9 cellular contexts compared by ENCODE assay signal in the genomic region with DNA sequence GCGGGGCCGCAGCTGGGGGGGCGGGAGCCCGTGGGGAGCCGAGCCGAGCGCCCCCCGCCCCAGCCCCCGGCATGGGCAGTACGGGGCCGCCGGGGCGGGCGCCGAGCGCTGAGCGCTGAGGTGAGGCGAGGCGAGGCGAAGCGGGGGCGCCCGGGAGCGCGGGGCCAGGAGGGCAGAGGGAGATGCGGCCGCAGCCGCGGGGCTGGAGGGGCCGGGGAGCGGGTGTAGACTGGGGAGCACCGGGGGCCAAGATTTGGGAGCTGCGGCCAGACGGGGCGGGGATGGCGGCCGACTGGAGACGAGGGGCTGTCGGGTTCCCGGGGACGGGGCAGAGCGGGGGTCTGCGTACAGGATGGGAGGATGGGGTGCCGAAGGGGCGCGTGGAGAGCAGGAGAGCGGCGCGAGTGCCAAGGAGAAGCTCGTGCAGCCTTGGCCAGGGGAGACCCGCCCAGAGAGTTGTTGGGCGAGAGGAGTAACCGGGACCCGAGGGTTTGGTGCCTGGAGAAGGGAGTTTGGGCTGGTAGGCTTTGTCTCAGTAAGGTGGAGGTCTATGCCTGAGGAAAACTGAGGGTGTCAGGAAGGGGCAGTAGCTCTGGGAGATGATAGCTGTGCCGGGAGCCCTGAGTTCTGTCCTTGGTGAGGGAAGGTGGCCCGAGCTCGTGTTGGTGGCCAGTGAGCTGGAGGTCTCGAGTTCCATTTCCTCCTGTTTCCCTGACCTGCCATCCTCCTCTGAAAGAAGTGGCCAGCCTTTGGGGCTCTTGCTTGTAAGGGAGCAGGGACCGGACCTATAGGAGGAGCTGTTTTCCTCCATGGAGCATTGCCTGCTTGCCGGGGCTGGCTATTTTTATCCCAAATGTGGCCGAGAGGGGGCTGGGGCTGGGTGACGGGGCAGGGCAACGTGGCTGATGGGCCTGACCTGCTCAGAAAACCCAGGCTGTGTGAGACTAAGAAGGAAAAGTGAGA. TPM values are rescaled to one million over a fixed set of nuclear protein-coding genes. Genes with fewer than 3 reads are reported as not detected.
DNase-seq lines count a peak whose midpoint lies in the region; ATAC-seq and TF ChIP-seq lines count a peak whose summit lies in the region.
"Had no signal": no experiment of that assay in that cellular context is flagged by ENCODE, and none has a peak within 500 bp of the region (broad histone marks: within the 10 kb centered on the region; RNA-seq: fewer than 3 reads in every experiment).

No MANE protein-coding gene starts in this region.

- peaks cover 48% of the 10 kb centered on the region for H3K4me1 Mint-ChIP-seq in activated naive CD8-positive, alpha-beta T cell treated with anti-CD3 and anti-CD28 coated beads, Interleukin-2, amount 10 ng/mL, durations not matched to agents 7 days and 5 days
- H3K4me1 Mint-ChIP-seq in glutamatergic neuron (ENCODE audit: low read depth, unreplicated experiment): peaks cover 29% of the 10 kb centered on the region

- CTCF ChIA-PET in BJ (lab: Yijun Ruan, JAX): interaction anchor here (0.6 to 5.5 kb wide), 23 partner anchors 9 to 818 kb away, joined by 3 to 77 read pairs (median 4); no protein-coding TSS in a partner anchor

- no peak overlapping the region for H2BK120ac ChIP-seq in neuronal stem cell (ENCODE audit: low read depth, low read length)

- WGBS in neuronal stem cell (ENCODE audit: extremely low coverage in 2 of 2, insufficient read length in 2 of 2, insufficient replicate concordance in 1 of 2), 2 donors: no CpG with 5 or more reads among the region's 63 CpGs

- peak overlapping the region; percentile 1 for H3K23ac ChIP-seq in neuronal stem cell (ENCODE audit: low read depth, low read length, poor library complexity)

- no peak overlapping the region for H3K4ac ChIP-seq in neuronal stem cell (ENCODE audit: low read length)

- peak overlapping the region; percentile 77 for H2AK5ac ChIP-seq in neuronal stem cell (ENCODE audit: low read depth, low read length)

- no peak overlapping the region for H4K91ac ChIP-seq in neuronal stem cell (ENCODE audit: low read depth, low read length, poor library complexity)

- peak overlapping the region; percentile 94 for H3K4me3 Mint-ChIP-seq in activated naive CD8-positive, alpha-beta T cell treated with anti-CD3 and anti-CD28 coated beads, Interleukin-2, amount 10 ng/mL, durations not matched to agents 7 days and 5 days
- peak overlapping the region; percentile 94 for H3K4me3 Mint-ChIP-seq in glutamatergic neuron (ENCODE audit: unreplicated experiment)

- peak; percentile 25 for TF ChIP-seq POLR2A in GM18505 (IDR thresholded peaks at IDR 0.05; ENCODE audit: borderline replicate concordance, extremely low read depth, insufficient read depth, insufficient read length)

- H3K27me3 Mint-ChIP-seq in activated naive CD8-positive, alpha-beta T cell treated with anti-CD3 and anti-CD28 coated beads, Interleukin-2, amount 10 ng/mL, durations not matched to agents 7 days and 5 days: peaks cover 12% of the 10 kb centered on the region
- peaks cover 20% of the 10 kb centered on the region for H3K27me3 Mint-ChIP-seq in glutamatergic neuron (ENCODE audit: unreplicated experiment)

- DNase-seq in BJ (ENCODE audit: low read depth) (peak; percentile 52), NCI-H526 (lab: John Stamatoyannopoulos, UW) (peak; percentile 86 to 89), glutamatergic neuron (peak; percentile 89), neuronal stem cell (ENCODE audit: low spot score) (peak; percentile 73), NCI-H1105 treated with DMSO at 0.1 percent for 48 hours (lab: John Stamatoyannopoulos, UW) (no peak)
- DNase-seq in activated naive CD8-positive, alpha-beta T cell treated with anti-CD3 and anti-CD28 coated beads, Interleukin-2, amount 10 ng/mL, durations not matched to agents 7 days and 5 days: peak; percentile 76

- H3K27ac ChIP-seq in neuronal stem cell (replicated peaks; ENCODE audit: low read length): peak overlapping the region; percentile 54

- ATAC-seq in GM18505 (IDR thresholded peaks at IDR 0.05; ENCODE audit: unreplicated experiment): no peak
- ATAC-seq in activated naive CD8-positive, alpha-beta T cell treated with anti-CD3 and anti-CD28 coated beads, Interleukin-2, amount 10 ng/mL, durations not matched to agents 7 days and 5 days (ENCODE audit: low read depth): peak; percentile 3
- no peak for ATAC-seq in HG03565 (IDR thresholded peaks at IDR 0.05; ENCODE audit: unreplicated experiment)

- peaks cover 8% of the 10 kb centered on the region for H3K79me1 ChIP-seq in neuronal stem cell (ENCODE audit: low read depth, low read length)

- peak overlapping the region; percentile 99 for H2AFZ ChIP-seq in neuronal stem cell (ENCODE audit: low read length)

- H2BK15ac ChIP-seq in neuronal stem cell (ENCODE audit: low read length): no peak overlapping the region

- peaks cover 7 to 26% of the 10 kb centered on the region in 2 donors for H3K4me1 ChIP-seq in neuronal stem cell (ENCODE audit: control insufficient read depth in 2 of 2, insufficient read depth in 1 of 2, low read depth in 1 of 2, low read length in 2 of 2)

- peak overlapping the region; percentile 47 for H2BK5ac ChIP-seq in neuronal stem cell (ENCODE audit: low read length)

- H3K18ac ChIP-seq in neuronal stem cell (ENCODE audit: low read length): peak overlapping the region; percentile 0

- TF ChIP-seq CTCF in BJ (IDR thresholded peaks at IDR 0.05; ENCODE audit: insufficient read depth, low read depth, low read length): peak; percentile 89
- peak; percentile 81 for TF ChIP-seq CTCF in glutamatergic neuron (IDR thresholded peaks at IDR 0.05; ENCODE audit: partially characterized antibody, unreplicated experiment)

- H3K9me3 Mint-ChIP-seq in activated naive CD8-positive, alpha-beta T cell treated with anti-CD3 and anti-CD28 coated beads, Interleukin-2, amount 10 ng/mL, durations not matched to agents 7 days and 5 days: no peaks in the 10 kb centered on the region
- H3K9me3 Mint-ChIP-seq in glutamatergic neuron (ENCODE audit: unreplicated experiment): peaks cover 10% of the 10 kb centered on the region

- peaks cover 4% of the 10 kb centered on the region for H3K36me3 ChIP-seq in BJ (ENCODE audit: control insufficient read depth, insufficient read depth, low read length)
- H3K36me3 ChIP-seq in neuronal stem cell (replicated peaks in 1 of 2; ENCODE audit: control insufficient read depth in 2 of 2, insufficient read depth in 2 of 2, low read length in 2 of 2): peaks cover 4 to 23% of the 10 kb centered on the region in 2 donors

- POLR2A ChIA-PET in BJ (lab: Charles Lee): interaction anchor here (0.5 to 0.7 kb wide), 5 partner anchors 19 to 163 kb away, joined by 3 to 15 read pairs (median 4); a partner anchor contains a TSS
- POLR2A ChIA-PET in activated naive CD8-positive, alpha-beta T cell treated with anti-CD3 and anti-CD28 coated beads, Interleukin-2, amount 10 ng/mL, durations not matched to agents 7 days and 5 days (lab: Charles Lee): interaction anchor here (1.1 to 4.9 kb wide), 6 partner anchors 10 to 348 kb away, joined by 3 to 46 read pairs (median 6); a partner anchor contains a TSS

- no peak overlapping the region for H4K8ac ChIP-seq in neuronal stem cell (ENCODE audit: low read depth, low read length)

- peaks cover 4% of the 10 kb centered on the region for H3K36me3 Mint-ChIP-seq in activated naive CD8-positive, alpha-beta T cell treated with anti-CD3 and anti-CD28 coated beads, Interleukin-2, amount 10 ng/mL, durations not matched to agents 7 days and 5 days
- peaks cover 3% of the 10 kb centered on the region for H3K36me3 Mint-ChIP-seq in glutamatergic neuron (ENCODE audit: unreplicated experiment)

- H3K9me3 ChIP-seq in neuronal stem cell (replicated peaks in 1 of 2; ENCODE audit: control insufficient read depth in 2 of 2, insufficient read depth in 1 of 2, low read depth in 1 of 2, low read length in 2 of 2): no peaks in the 10 kb centered on the region

- peak overlapping the region; percentile 88 for H3K27ac Mint-ChIP-seq in activated naive CD8-positive, alpha-beta T cell treated with anti-CD3 and anti-CD28 coated beads, Interleukin-2, amount 10 ng/mL, durations not matched to agents 7 days and 5 days
- peak overlapping the region; percentile 94 for H3K27ac Mint-ChIP-seq in glutamatergic neuron (ENCODE audit: unreplicated experiment)

- H3K9ac ChIP-seq in neuronal stem cell (ENCODE audit: low read depth, low read length, poor library complexity): peak overlapping the region; percentile 94

- peak overlapping the region; percentile 76 for H3K4me3 ChIP-seq in BJ (ENCODE audit: low read depth, low read length)
- H3K4me3 ChIP-seq in neuronal stem cell (ENCODE audit: low read length in 2 of 2): peak overlapping the region; percentile 68 to 93

- H3K27me3 ChIP-seq in BJ (ENCODE audit: control insufficient read depth, insufficient read depth, low read length) (peaks cover 6% of the 10 kb centered on the region), neuronal stem cell (ENCODE audit: control insufficient read depth in 3 of 3, insufficient read depth in 3 of 3, low read depth in 1 of 3, low read length in 3 of 3) (peaks cover 0 to 19% (median 0%) of the 10 kb centered on the region in 3 experiments)

- H3K14ac ChIP-seq in neuronal stem cell (ENCODE audit: low read length): peak overlapping the region; percentile 77

- peak overlapping the region; percentile 79 for H3K4me2 ChIP-seq in neuronal stem cell (ENCODE audit: insufficient read depth, low read length, poor library complexity, severe bottlenecking)

- no peak overlapping the region for H2BK12ac ChIP-seq in neuronal stem cell (ENCODE audit: low read length)

RNA-seq across cellular contexts. Expression of a gene that starts 0.5 kb away (rescaled TPM):
- 48.3 and 73.3 TPM in 2 replicates for polyA plus RNA-seq in BJ (2011; rRNA removed)
- polyA minus RNA-seq in BJ (2011; rRNA and poly(A)+ RNA removed): 49.7 and 51.1 TPM in 2 replicates
- total RNA-seq in activated naive CD8-positive, alpha-beta T cell treated with anti-CD3 and anti-CD28 coated beads, Interleukin-2, amount 10 ng/mL, durations not matched to agents 7 days and 5 days: 10 to 100 TPM; 91.2 to 95.4 TPM
- total RNA-seq in glutamatergic neuron (ENCODE audit: unreplicated experiment): 68.7 TPM
- 23.7 TPM for polyA plus RNA-seq in neuronal stem cell (2013, experiment 1 of 2)
- 22.1 TPM for polyA plus RNA-seq in neuronal stem cell (2013, experiment 2 of 2)

RNA-seq across cellular contexts. Expression of a gene that starts 5.0 kb away (rescaled TPM):
- not detected in 2 replicates for polyA plus RNA-seq in BJ (2011; rRNA removed)
- polyA minus RNA-seq in BJ (2011; rRNA and poly(A)+ RNA removed): 0.09 TPM in 1 of 2 replicates, not detected in the other
- total RNA-seq in activated naive CD8-positive, alpha-beta T cell treated with anti-CD3 and anti-CD28 coated beads, Interleukin-2, amount 10 ng/mL, durations not matched to agents 7 days and 5 days: not detected
- total RNA-seq in glutamatergic neuron (ENCODE audit: unreplicated experiment): not detected
- not detected for polyA plus RNA-seq in neuronal stem cell (2013, experiment 1 of 2)
- polyA plus RNA-seq in neuronal stem cell (2013, experiment 2 of 2): not detected
- total RNA-seq: activated CD8-positive, alpha-beta memory T cell treated with anti-CD3 and anti-CD28 coated beads for 36 hours had no signal

RNA-seq across cellular contexts. Expression of a gene that starts 53.4 kb away (rescaled TPM):
- polyA plus RNA-seq in BJ (2011; rRNA removed): 268 and 270 TPM in 2 replicates
- polyA minus RNA-seq in BJ (2011; rRNA and poly(A)+ RNA removed): 62.6 and 137 TPM in 2 replicates
- total RNA-seq in activated naive CD8-positive, alpha-beta T cell treated with anti-CD3 and anti-CD28 coated beads, Interleukin-2, amount 10 ng/mL, durations not matched to agents 7 days and 5 days: 100 to 1,000 TPM in 1 of 2 experiments, 10 to 100 TPM in 1; 99.7 to 102 TPM
- total RNA-seq in glutamatergic neuron (ENCODE audit: unreplicated experiment): 79.1 TPM
- 56.1 TPM for polyA plus RNA-seq in neuronal stem cell (2013, experiment 1 of 2)
- 53.9 TPM for polyA plus RNA-seq in neuronal stem cell (2013, experiment 2 of 2)
